8 cellular contexts compared by ENCODE assay signal in the genomic region with DNA sequence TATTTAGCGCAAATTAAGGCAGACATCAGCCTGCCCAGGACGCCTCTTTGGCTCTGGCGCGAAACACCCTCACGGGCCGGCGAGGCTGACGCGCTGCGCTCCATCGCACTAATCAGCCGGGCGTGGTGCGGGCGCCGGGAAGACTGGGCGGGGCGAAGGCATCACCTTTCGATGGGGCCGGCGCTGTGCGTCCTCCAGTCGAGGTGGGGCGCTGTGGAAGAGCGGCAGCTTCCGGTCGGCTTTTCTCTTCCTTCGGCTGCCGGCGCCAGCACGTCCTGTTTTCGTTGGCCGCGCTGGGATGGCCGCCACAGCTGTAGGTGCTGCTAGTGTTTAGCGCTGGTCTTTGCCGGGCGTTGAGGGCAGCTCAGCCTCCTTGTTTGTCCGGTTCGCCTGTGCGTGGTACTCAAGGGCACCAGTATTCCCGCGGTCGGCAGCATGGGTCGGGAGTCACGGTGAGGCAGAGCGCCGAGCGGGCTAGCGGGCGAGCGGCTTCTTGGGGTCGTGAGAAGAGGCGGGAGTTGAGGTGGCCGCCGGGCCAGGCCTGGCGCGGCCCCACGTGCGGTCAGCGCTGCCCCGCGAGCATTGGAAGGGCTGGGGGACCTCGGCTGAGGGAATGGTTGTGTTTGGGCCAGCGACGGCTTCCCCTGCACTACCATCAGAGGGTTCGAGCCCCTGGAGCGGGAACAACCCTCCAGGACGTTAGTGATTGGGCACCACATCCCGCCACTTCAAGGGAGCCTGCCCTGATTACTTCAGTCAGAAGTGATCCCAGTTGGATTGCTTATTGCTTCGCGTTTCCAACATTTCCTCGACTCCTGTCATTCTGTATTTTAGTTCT.
A peak's percentile ranks its signal among the peaks of the same experiment; 100 is the strongest.
DNase-seq lines count a peak whose midpoint lies in the region; ATAC-seq and TF ChIP-seq lines count a peak whose summit lies in the region.

A gene with protein sequence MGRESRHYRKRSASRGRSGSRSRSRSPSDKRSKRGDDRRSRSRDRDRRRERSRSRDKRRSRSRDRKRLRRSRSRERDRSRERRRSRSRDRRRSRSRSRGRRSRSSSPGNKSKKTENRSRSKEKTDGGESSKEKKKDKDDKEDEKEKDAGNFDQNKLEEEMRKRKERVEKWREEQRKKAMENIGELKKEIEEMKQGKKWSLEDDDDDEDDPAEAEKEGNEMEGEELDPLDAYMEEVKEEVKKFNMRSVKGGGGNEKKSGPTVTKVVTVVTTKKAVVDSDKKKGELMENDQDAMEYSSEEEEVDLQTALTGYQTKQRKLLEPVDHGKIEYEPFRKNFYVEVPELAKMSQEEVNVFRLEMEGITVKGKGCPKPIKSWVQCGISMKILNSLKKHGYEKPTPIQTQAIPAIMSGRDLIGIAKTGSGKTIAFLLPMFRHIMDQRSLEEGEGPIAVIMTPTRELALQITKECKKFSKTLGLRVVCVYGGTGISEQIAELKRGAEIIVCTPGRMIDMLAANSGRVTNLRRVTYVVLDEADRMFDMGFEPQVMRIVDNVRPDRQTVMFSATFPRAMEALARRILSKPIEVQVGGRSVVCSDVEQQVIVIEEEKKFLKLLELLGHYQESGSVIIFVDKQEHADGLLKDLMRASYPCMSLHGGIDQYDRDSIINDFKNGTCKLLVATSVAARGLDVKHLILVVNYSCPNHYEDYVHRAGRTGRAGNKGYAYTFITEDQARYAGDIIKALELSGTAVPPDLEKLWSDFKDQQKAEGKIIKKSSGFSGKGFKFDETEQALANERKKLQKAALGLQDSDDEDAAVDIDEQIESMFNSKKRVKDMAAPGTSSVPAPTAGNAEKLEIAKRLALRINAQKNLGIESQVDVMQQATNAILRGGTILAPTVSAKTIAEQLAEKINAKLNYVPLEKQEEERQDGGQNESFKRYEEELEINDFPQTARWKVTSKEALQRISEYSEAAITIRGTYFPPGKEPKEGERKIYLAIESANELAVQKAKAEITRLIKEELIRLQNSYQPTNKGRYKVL (plus strand): TSS at position 276 of the 838 bp plus-strand sequence. CDS start 160 bp downstream, at position 436.

- H3K4me3 ChIP-seq in mucosa of stomach (ENCODE audit: low read length) = peak within 1 kb of the TSS; percentile 93

- peak within 1 kb of the TSS; percentile 44 for H3K27ac ChIP-seq in epithelial cell of prostate

- peak; percentile 40 for DNase-seq in DMS153 treated with DMSO at 0.1 percent for 48 hours (lab: John Stamatoyannopoulos, UW; ENCODE audit: unreplicated experiment)
- DNase-seq in OCI-M2 (lab: John Stamatoyannopoulos, UW; ENCODE audit: unreplicated experiment) = peak; percentile 63
- peak; percentile 95 for DNase-seq in activated T-cell treated with anti-CD3 and anti-CD28 coated beads for 48 hours (ENCODE audit: low read depth)
- DNase-seq in epithelial cell of prostate (ENCODE audit: low read depth, low spot score) = peak; percentile 66
- peak; percentile 88 for DNase-seq in stimulated activated CD8-positive, alpha-beta memory T cell treated with anti-CD3 and anti-CD28 coated beads, Interleukin-7, amount 100 ng/mL, for 1 hour (ENCODE audit: low read depth in 2 of 2)

- no peaks in the 10 kb centered on the region for H3K9me3 ChIP-seq in mucosa of stomach (ENCODE audit: control insufficient read depth, low read length)

- H3K9ac ChIP-seq in mucosa of stomach (ENCODE audit: low read length) = peak within 1 kb of the TSS; percentile 90

- H3K36me3 ChIP-seq in mucosa of stomach (ENCODE audit: control insufficient read depth, insufficient read depth, low read length) = no peaks in the 10 kb centered on the region

- no peak; the same call in 1 of the 2 replicates for TF ChIP-seq RAD21 in Ishikawa (IDR thresholded peaks at IDR 0.05; ENCODE audit: low read depth)

- H3K4me1 ChIP-seq in mucosa of stomach (ENCODE audit: control insufficient read depth, insufficient read depth, low read length) = peaks cover 12% of the 10 kb centered on the region

- peak; percentile 98 for ATAC-seq in GM21529 (IDR thresholded peaks at IDR 0.05; ENCODE audit: unreplicated experiment)

- no peaks in the 10 kb centered on the region for H3K27me3 ChIP-seq in mucosa of stomach (ENCODE audit: control insufficient read depth, insufficient read depth, low read length)

- TF ChIP-seq EP300 in Ishikawa (IDR thresholded peaks at IDR 0.05; ENCODE audit: borderline replicate concordance) = 0 out of 2 replicates have a peak, but pooled peaks have one; percentile 30

TF ChIP-seq in Ishikawa, 13 proteins besides CTCF, POLR2A, EP300 and RAD21:
- TF ChIP-seq YY1 (IDR thresholded peaks at IDR 0.05; ENCODE audit: low read depth) (peak; percentile 96), TAF1 (IDR thresholded peaks at IDR 0.05; ENCODE audit: low read depth) (peak; percentile 98), FOXM1 (IDR thresholded peaks at IDR 0.05; ENCODE audit: borderline replicate concordance, low read depth) (no peak), TCF12 (IDR thresholded peaks at IDR 0.05; ENCODE audit: low read depth) (peak; percentile 84), NFIC (IDR thresholded peaks at IDR 0.05) (peak; percentile 40; the same call in 1 of the 2 replicates), TEAD4 (IDR thresholded peaks at IDR 0.05) (peak; percentile 40; the same call in 1 of the 2 replicates), EGR1 (IDR thresholded peaks at IDR 0.05) (peak; percentile 58; the same call in 1 of the 2 replicates), ZBTB7A (IDR thresholded peaks at IDR 0.05; ENCODE audit: low read depth) (no peak), CEBPB (IDR thresholded peaks at IDR 0.05) (no peak), CREB1 (IDR thresholded peaks at IDR 0.05; ENCODE audit: low read depth) (no peak)
- TF ChIP-seq, protein P1, sequence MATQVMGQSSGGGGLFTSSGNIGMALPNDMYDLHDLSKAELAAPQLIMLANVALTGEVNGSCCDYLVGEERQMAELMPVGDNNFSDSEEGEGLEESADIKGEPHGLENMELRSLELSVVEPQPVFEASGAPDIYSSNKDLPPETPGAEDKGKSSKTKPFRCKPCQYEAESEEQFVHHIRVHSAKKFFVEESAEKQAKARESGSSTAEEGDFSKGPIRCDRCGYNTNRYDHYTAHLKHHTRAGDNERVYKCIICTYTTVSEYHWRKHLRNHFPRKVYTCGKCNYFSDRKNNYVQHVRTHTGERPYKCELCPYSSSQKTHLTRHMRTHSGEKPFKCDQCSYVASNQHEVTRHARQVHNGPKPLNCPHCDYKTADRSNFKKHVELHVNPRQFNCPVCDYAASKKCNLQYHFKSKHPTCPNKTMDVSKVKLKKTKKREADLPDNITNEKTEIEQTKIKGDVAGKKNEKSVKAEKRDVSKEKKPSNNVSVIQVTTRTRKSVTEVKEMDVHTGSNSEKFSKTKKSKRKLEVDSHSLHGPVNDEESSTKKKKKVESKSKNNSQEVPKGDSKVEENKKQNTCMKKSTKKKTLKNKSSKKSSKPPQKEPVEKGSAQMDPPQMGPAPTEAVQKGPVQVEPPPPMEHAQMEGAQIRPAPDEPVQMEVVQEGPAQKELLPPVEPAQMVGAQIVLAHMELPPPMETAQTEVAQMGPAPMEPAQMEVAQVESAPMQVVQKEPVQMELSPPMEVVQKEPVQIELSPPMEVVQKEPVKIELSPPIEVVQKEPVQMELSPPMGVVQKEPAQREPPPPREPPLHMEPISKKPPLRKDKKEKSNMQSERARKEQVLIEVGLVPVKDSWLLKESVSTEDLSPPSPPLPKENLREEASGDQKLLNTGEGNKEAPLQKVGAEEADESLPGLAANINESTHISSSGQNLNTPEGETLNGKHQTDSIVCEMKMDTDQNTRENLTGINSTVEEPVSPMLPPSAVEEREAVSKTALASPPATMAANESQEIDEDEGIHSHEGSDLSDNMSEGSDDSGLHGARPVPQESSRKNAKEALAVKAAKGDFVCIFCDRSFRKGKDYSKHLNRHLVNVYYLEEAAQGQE (IDR thresholded peaks at IDR 0.05; ENCODE audit: low read depth) = no peak
- TF ChIP-seq, protein P2, sequence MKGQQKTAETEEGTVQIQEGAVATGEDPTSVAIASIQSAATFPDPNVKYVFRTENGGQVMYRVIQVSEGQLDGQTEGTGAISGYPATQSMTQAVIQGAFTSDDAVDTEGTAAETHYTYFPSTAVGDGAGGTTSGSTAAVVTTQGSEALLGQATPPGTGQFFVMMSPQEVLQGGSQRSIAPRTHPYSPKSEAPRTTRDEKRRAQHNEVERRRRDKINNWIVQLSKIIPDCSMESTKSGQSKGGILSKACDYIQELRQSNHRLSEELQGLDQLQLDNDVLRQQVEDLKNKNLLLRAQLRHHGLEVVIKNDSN (IDR thresholded peaks at IDR 0.05) = peak; percentile 48
- TF ChIP-seq, protein P3, sequence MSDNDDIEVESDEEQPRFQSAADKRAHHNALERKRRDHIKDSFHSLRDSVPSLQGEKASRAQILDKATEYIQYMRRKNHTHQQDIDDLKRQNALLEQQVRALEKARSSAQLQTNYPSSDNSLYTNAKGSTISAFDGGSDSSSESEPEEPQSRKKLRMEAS (IDR thresholded peaks at IDR 0.05) = peak; percentile 88

Comparison
In these comparisons a context has a peak if more than half of its experiments do, and no peak if none do; other contexts are left out.
1. Peak in every context shown above with its lines: DNase-seq, ATAC-seq, H3K4me3 ChIP-seq and H3K27ac ChIP-seq.
2. DNase-seq: peak in every context shown above with its lines; median percentile 95 in activated T-cell treated with anti-CD3 and anti-CD28 coated beads for 48 hours; 88 in stimulated activated CD8-positive, alpha-beta memory T cell treated with anti-CD3 and anti-CD28 coated beads, Interleukin-7, amount 100 ng/mL, for 1 hour; 66 in epithelial cell of prostate; 63 in OCI-M2; 40 in DMS153 treated with DMSO at 0.1 percent for 48 hours.